9 cellular contexts compared by ENCODE assay signal in the genomic region with DNA sequence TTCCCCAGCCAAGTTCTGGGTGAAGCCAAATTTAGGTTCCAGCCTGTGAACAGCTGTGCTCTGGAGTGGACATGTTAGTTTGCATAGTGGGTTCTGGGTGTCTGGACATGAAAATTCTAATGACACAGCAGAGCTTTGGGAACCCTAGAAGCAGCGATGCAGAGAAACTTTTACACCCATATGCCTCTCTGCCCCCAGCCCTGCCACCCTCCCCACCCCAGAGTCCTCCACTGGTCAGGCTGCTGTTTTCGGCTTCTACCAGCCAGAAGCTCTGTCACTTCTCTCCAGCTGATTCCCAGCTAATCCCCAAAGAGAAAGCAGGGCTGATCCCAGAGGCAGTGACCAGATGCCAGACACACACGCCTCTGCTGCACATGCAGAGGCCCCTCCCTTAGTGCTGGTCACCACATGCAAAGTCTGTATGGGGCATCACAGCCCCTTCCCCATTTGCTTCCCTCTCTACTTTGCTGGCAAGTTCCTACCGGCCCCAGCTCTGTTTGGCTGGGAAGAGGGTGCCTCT. TPM values are rescaled to one million over a fixed set of nuclear protein-coding genes. Genes with fewer than 3 reads are reported as not detected.
A peak's percentile ranks its signal among the peaks of the same experiment; 100 is the strongest.
DNase-seq lines count a peak whose midpoint lies in the region; ATAC-seq, FAIRE-seq and TF ChIP-seq lines count a peak whose summit lies in the region.
"Had no signal": no experiment of that assay in that cellular context is flagged by ENCODE, and none has a peak within 500 bp of the region (broad histone marks: within the 10 kb centered on the region; RNA-seq: fewer than 3 reads in every experiment).

No MANE protein-coding gene starts in this region.

- H3K27ac ChIP-seq in HEK293 (ENCODE audit: extremely low read depth, low read depth, low read length) (no peak overlapping the region), heart left ventricle (peak overlapping the region in 11 of 12 donors; percentile 47 to 95 (median 77)), thyroid gland (peak overlapping the region; percentile 93 to 96 (median 96))

- no peak for FAIRE-seq in GM12892 (lab: Jason Lieb, UNC)
- FAIRE-seq: endometrium had no signal

- H3K4me3 ChIP-seq in HEK293 (ENCODE audit: low read depth, low read length), result no peak overlapping the region
- H3K4me3 ChIP-seq in heart left ventricle, result peak overlapping the region in 1 of 12 donors; percentile 0
- no peak overlapping the region for H3K4me3 ChIP-seq in thyroid gland (replicated peaks in 1 of 3)

- CTCF ChIA-PET in HEK293 (lab: Yijun Ruan, JAX), result interaction anchor here (0.6 to 1.3 kb wide), 5 partner anchors 9 to 826 kb away, joined by 3 to 8 read pairs (median 4); no protein-coding TSS in a partner anchor

- intact Hi-C loops in heart left ventricle (cut with DNase I) (loop anchor here in 5 of 10 donors (2.0 to 10.0 kb wide), 3 partner anchors 44 to 413 kb away; a partner anchor contains a TSS), thyroid gland (cut with DNase I) (no loop called here)

- no peak for TF ChIP-seq CTCF in HEK293 (tag by site-specific recombination; IDR thresholded peaks at IDR 0.05)
- TF ChIP-seq CTCF in heart left ventricle (IDR thresholded peaks at IDR 0.05), result no peak
- TF ChIP-seq CTCF in thyroid gland (IDR thresholded peaks at IDR 0.05), result peak in 1 of 6 experiments; percentile 5

- H3K36me3 ChIP-seq in HEK293 (ENCODE audit: control insufficient read depth in 2 of 2, insufficient read depth in 1 of 2, low read length in 2 of 2), result no peaks in the 10 kb centered on the region
- no peaks in the 10 kb centered on the region for H3K36me3 ChIP-seq in heart left ventricle
- no peaks in the 10 kb centered on the region for H3K36me3 ChIP-seq in thyroid gland

- TF ChIP-seq POLR2A in GM12892 (IDR thresholded peaks at IDR 0.05; ENCODE audit: low read depth, low read length), result no peak
- TF ChIP-seq POLR2A in heart left ventricle (IDR thresholded peaks at IDR 0.05), result no peak
- no peak for TF ChIP-seq POLR2A in thyroid gland (IDR thresholded peaks at IDR 0.05)

- 23 to 31% (median 26%) methylated on average over 4 of the region's 4 CpGs for WGBS in heart left ventricle, 4 donors
- 17 to 22% methylated on average over 4 of the region's 4 CpGs for WGBS in thyroid gland, 2 donors

- DNase-seq in GM12892 (ENCODE audit: insufficient read length), result peak; percentile 43
- DNase-seq in OCI-M1 (lab: John Stamatoyannopoulos, UW), result peak; percentile 57
- peak in 2 of 5 donors; percentile 48 to 64 for DNase-seq in heart left ventricle
- no peak for DNase-seq in thyroid gland
- DNase-seq in stimulated activated CD8-positive, alpha-beta memory T cell treated with anti-CD3 and anti-CD28 coated beads, Interleukin-4, amount 100 ng/mL, for 48 hours, result no peak
- DNase-seq in MV-4-11 (lab: John Stamatoyannopoulos, UW), result no peak
- no peak for DNase-seq in NCI-H1048 (lab: John Stamatoyannopoulos, UW)

- ATAC-seq in heart left ventricle, result peak; percentile 45 to 72 (median 67)

- POLR2A ChIA-PET in HEK293 (lab: Yijun Ruan, JAX), result no interaction called here

- no peaks in the 10 kb centered on the region for H3K9me3 ChIP-seq in HEK293 (ENCODE audit: control insufficient read depth, insufficient read depth, low read depth, low read length)
- no peaks in the 10 kb centered on the region for H3K9me3 ChIP-seq in heart left ventricle
- no peaks in the 10 kb centered on the region for H3K9me3 ChIP-seq in thyroid gland

- no peaks in the 10 kb centered on the region for H3K27me3 ChIP-seq in heart left ventricle
- H3K27me3 ChIP-seq in thyroid gland, result no peaks in the 10 kb centered on the region

- H3K4me1 ChIP-seq in HEK293 (ENCODE audit: control insufficient read depth, insufficient read depth, low read length) (no peaks in the 10 kb centered on the region; the same call in 1 of the 2 replicates), heart left ventricle (peaks cover 0 to 65% (median 35%) of the 10 kb centered on the region in 12 donors), thyroid gland (peaks cover 23 to 42% of the 10 kb centered on the region in 2 donors)

TF ChIP-seq in HEK293, 187 proteins besides CTCF, POLR2A, EP300 and RAD21:
- TF ChIP-seq ZNF274 (IDR thresholded peaks at IDR 0.05; ENCODE audit: low read length) (no peak), ZNF274 (tag by site-specific recombination; IDR thresholded peaks at IDR 0.05; ENCODE audit: borderline replicate concordance) (no peak), ZNF791 (tag by site-specific recombination; IDR thresholded peaks at IDR 0.05) (no peak), ZNF394 (tag by site-specific recombination; IDR thresholded peaks at IDR 0.05; ENCODE audit: borderline replicate concordance) (peak; percentile 57; the same call in 1 of the 2 replicates)
- TF ChIP-seq, protein P1, sequence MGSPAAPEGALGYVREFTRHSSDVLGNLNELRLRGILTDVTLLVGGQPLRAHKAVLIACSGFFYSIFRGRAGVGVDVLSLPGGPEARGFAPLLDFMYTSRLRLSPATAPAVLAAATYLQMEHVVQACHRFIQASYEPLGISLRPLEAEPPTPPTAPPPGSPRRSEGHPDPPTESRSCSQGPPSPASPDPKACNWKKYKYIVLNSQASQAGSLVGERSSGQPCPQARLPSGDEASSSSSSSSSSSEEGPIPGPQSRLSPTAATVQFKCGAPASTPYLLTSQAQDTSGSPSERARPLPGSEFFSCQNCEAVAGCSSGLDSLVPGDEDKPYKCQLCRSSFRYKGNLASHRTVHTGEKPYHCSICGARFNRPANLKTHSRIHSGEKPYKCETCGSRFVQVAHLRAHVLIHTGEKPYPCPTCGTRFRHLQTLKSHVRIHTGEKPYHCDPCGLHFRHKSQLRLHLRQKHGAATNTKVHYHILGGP (tag by site-specific recombination; IDR thresholded peaks at IDR 0.05), result no peak
TF ChIP-seq in HEK293: peak in this region for 1.

RNA-seq across cellular contexts. Expression of a gene that starts 8.7 kb away (rescaled TPM):
- polyA plus RNA-seq in GM12892 (2012; ENCODE audit: missing spikeins), result 0.11 TPM
- total RNA-seq in heart left ventricle (under 1 TPM in 3 of 9 donors, not detected in 6; 0.05 to 0.57 (median 0.13) TPM), thyroid gland (not detected)
- under 1 TPM; 0.03 to 0.08 TPM for polyA plus RNA-seq in heart left ventricle

RNA-seq across cellular contexts. Expression of a gene that starts 45.0 kb away (rescaled TPM):
- polyA plus RNA-seq in GM12892 (2012; ENCODE audit: missing spikeins), result 2.6 TPM
- total RNA-seq in heart left ventricle (100 to 1,000 TPM in 1 of 9 donors, 10 to 100 TPM in 8; 32.6 to 103 (median 83.2) TPM), thyroid gland (10 to 100 TPM; 20.0 to 27.2 (median 21.3) TPM)
- 100 to 1,000 TPM in 1 of 2 donors, 10 to 100 TPM in 1; 56.7 to 181 TPM for polyA plus RNA-seq in heart left ventricle

Comparison
In these comparisons a context has a peak if more than half of its experiments do, and no peak if none do; other contexts are left out.
1. DNase-seq: peak in GM12892 (single experiment) and OCI-M1 (single experiment); none in thyroid gland (0 of 2), stimulated activated CD8-positive, alpha-beta memory T cell treated with anti-CD3 and anti-CD28 coated beads, Interleukin-4, amount 100 ng/mL, for 48 hours (single experiment), MV-4-11 (single experiment) and NCI-H1048 (single experiment).